27 cellular contexts compared by ENCODE assay signal in the genomic region with DNA sequence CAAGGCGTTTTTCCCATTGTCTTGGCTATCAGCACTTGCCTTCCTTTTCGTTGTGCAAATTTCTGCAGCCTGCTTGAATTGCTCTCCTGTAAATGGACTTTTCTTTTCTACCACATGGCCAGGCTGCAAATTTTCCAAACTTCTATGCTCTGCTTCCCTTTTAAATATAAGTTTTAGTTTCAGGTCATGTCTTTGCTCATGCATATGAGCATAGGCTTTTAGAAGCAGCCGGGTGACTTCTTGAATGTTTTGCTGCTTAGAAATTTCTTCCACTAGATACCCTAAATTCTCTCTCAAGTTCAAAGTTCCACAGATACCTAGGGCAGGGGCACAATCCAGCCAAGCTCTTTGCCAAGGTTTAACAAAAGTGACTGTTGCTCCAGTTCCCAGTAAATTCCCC.
"Had no signal": no experiment of that assay in that cellular context is flagged by ENCODE, and none has a peak within 500 bp of the region (broad histone marks: within the 10 kb centered on the region; RNA-seq: fewer than 3 reads in every experiment).

No MANE protein-coding gene starts in this region.

- H3K27ac ChIP-seq: stomach, suprapubic skin, testis, thoracic aorta, thyroid gland, tibial artery, tibial nerve, transverse colon, upper lobe of left lung, upper lobe of right lung, uterus, vagina had no signal

- H3K4me3 ChIP-seq: stomach, suprapubic skin, testis, thoracic aorta, thyroid gland, tibial artery, tibial nerve, transverse colon, upper lobe of left lung, upper lobe of right lung, uterus, vagina had no signal

- H3K4me1 ChIP-seq: testis, uterus had no signal

- ATAC-seq: stimulated activated effector memory CD8-positive, alpha-beta T cell treated with anti-CD3 and anti-CD28 coated beads, Interleukin-12 subunit alpha, Interleukin-12 subunit beta, amount 100 ng/mL, for 72 hours; stimulated activated memory B cell treated with anti-CD40 and anti-IgM and Interleukin-4, amounts not matched to agents 10 μg/mL and 1 μg/mL and 100 μg/mL, for 72 hours; stimulated activated naive B cell treated with anti-CD40 and anti-IgM and Interleukin-4, amounts not matched to agents 10 μg/mL and 1 μg/mL and 100 μg/mL, for 72 hours; stimulated activated naive CD8-positive, alpha-beta T cell treated with anti-CD3 and anti-CD28 coated beads, Interleukin-15, amount 100 ng/mL, for 72 hours; stimulated activated naive CD8-positive, alpha-beta T cell treated with anti-CD3 and anti-CD28 coated beads, Interleukin-15, Interleukin-2, amounts not matched to agents 100 U/mL and 50 U/mL, for 24 hours; upper lobe of right lung had no signal

- H3K27me3 ChIP-seq: stomach, suprapubic skin, testis, thyroid gland, tibial artery, tibial nerve, transverse colon, upper lobe of left lung, upper lobe of right lung, uterus, vagina had no signal

- H3K36me3 ChIP-seq: suprapubic skin, thoracic aorta, thyroid gland, upper lobe of left lung, upper lobe of right lung, uterus, vagina had no signal

- FAIRE-seq: urothelium cell line had no signal

- H3K9me3 ChIP-seq: suprapubic skin, testis, thyroid gland, upper lobe of right lung had no signal

- DNase-seq: stimulated activated CD4-positive, alpha-beta T cell treated with anti-CD3 and anti-CD28 coated beads, Interleukin-2, amount 100 ng/mL, for 48 hours; stimulated activated CD4-positive, alpha-beta T cell treated with anti-CD3 and anti-CD28 coated beads, Interleukin-4, amount 100 ng/mL, for 1 hour; stimulated activated CD4-positive, alpha-beta T cell treated with anti-CD3 and anti-CD28 coated beads, Interleukin-4, amount 100 ng/mL, for 24 hours; stimulated activated CD4-positive, alpha-beta T cell treated with anti-CD3 and anti-CD28 coated beads, Interleukin-4, amount 100 ng/mL, for 4 hours; stimulated activated CD8-positive, alpha-beta memory T cell treated with anti-CD3 and anti-CD28 coated beads, Interleukin-4, amount 100 ng/mL, for 48 hours; stimulated activated naive B cell treated with anti-CD40 and anti-IgM and Interleukin-4, amounts not matched to agents 10 μg/mL and 1 μg/mL and 100 μg/mL, for 72 hours; stimulated activated naive CD4-positive, alpha-beta T cell; stimulated activated naive CD4-positive, alpha-beta T cell treated with Interleukin-2 at 50 U/mL for 16 hours; stimulated activated naive CD8-positive, alpha-beta T cell treated with anti-CD3 and anti-CD28 coated beads, Interleukin-15, amount 100 ng/mL, for 72 hours; stimulated activated naive CD8-positive, alpha-beta T cell treated with anti-CD3 and anti-CD28 coated beads, Interleukin-15, Interleukin-2, amounts not matched to agents 100 U/mL and 50 U/mL, for 24 hours; stomach; substantia nigra; testis; thyroid gland; tibial artery; transverse colon; trophoblast cell; upper lobe of right lung; uterus had no signal
